In the genomic region with DNA sequence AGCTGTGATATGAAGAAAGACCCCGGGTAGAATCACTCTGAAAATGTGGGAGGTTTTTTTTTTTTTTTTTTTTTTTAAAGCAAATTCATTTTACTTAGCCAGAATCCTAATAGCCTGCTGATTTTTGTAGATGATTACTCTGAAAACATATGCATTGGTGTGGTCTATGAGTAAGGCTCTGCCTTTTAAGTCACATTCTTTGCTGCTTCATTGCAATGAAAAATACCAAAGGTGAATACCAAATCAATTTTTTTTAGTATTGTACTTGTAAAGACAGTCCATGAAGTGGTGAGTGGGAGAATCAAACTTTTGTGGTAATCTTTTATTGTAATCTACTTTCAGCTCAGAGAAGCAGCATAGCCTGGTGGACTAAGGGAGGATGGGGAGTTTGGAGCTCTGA, we compare ENCODE assay signal across 16 cellular contexts.
DNase-seq lines count a peak whose midpoint lies in the region; ATAC-seq and TF ChIP-seq lines count a peak whose summit lies in the region.
"Had no signal": no experiment of that assay in that cellular context is flagged by ENCODE, and none has a peak within 500 bp of the region (broad histone marks: within the 10 kb centered on the region; RNA-seq: fewer than 3 reads in every experiment).

No MANE protein-coding gene starts in this region.

- no peak overlapping the region for H3K4me2 ChIP-seq in Karpas-422 (ENCODE audit: low read depth, low read length, poor library complexity, severe bottlenecking)

- no peaks in the 10 kb centered on the region for H3K79me2 ChIP-seq in Karpas-422 (ENCODE audit: low read length)

- H3K9me2 ChIP-seq in Karpas-422 (replicated peaks; ENCODE audit: insufficient read depth, low read length): no peaks in the 10 kb centered on the region

- peaks cover 0 to 2% of the 10 kb centered on the region in 2 donors for H3K9me3 Mint-ChIP-seq in stimulated activated naive B cell treated with anti-CD40 and anti-IgM and Interleukin-4, amounts not matched to agents 10 μg/mL and 1 μg/mL and 100 μg/mL, for 72 hours

- H3K27me3 Mint-ChIP-seq in stimulated activated naive B cell treated with anti-CD40 and anti-IgM and Interleukin-4, amounts not matched to agents 10 μg/mL and 1 μg/mL and 100 μg/mL, for 72 hours: peaks cover 0 to 25% of the 10 kb centered on the region in 2 donors

- DNase-seq in HCEC 1CT (peak; percentile 32), Karpas-422 (peak; percentile 11), astrocyte of the spinal cord (ENCODE audit: low read depth, low spot score) (peak; percentile 65), kidney tubule cell (ENCODE audit: low spot score) (peak; percentile 6), NCI-H2196 (lab: John Stamatoyannopoulos, UW; ENCODE audit: unreplicated experiment) (no peak), left colon (no peak), KG1 (lab: John Stamatoyannopoulos, UW) (no peak)
- DNase-seq in stimulated activated naive B cell treated with anti-CD40 and anti-IgM and Interleukin-4, amounts not matched to agents 10 μg/mL and 1 μg/mL and 100 μg/mL, for 72 hours: no peak
- DNase-seq: ACHN, DMS153, MV-4-11, NCI-H1417, NCI-H187 treated with DMSO at 0.1 percent for 48 hours, NCI-H748 treated with DMSO at 0.1 percent for 48 hours, OCI-M1 had no signal

- no peak overlapping the region for H3K9ac ChIP-seq in Karpas-422 (ENCODE audit: low read length)

- H3K4me3 Mint-ChIP-seq in stimulated activated naive B cell treated with anti-CD40 and anti-IgM and Interleukin-4, amounts not matched to agents 10 μg/mL and 1 μg/mL and 100 μg/mL, for 72 hours: no peak overlapping the region

- no peaks in the 10 kb centered on the region for H3K27me3 ChIP-seq in Karpas-422 (ENCODE audit: low read length)

- H3K4me1 Mint-ChIP-seq in stimulated activated naive B cell treated with anti-CD40 and anti-IgM and Interleukin-4, amounts not matched to agents 10 μg/mL and 1 μg/mL and 100 μg/mL, for 72 hours: no peaks in the 10 kb centered on the region

- no peak for TF ChIP-seq CTCF in astrocyte of the spinal cord (IDR thresholded peaks at IDR 0.05; ENCODE audit: low read depth, low read length)

- no peak overlapping the region for H3K4me3 ChIP-seq in Karpas-422 (ENCODE audit: low read length)
- H3K4me3 ChIP-seq in astrocyte of the spinal cord (ENCODE audit: low read depth, low read length): no peak overlapping the region

- H3K36me3 Mint-ChIP-seq in stimulated activated naive B cell treated with anti-CD40 and anti-IgM and Interleukin-4, amounts not matched to agents 10 μg/mL and 1 μg/mL and 100 μg/mL, for 72 hours: no peaks in the 10 kb centered on the region

- H3K9me3 ChIP-seq in Karpas-422 (ENCODE audit: low read length): no peaks in the 10 kb centered on the region
- H3K9me3 ChIP-seq: Caco-2 had no signal

- H3K27ac ChIP-seq in Karpas-422 (ENCODE audit: low read length): no peak overlapping the region

- intact Hi-C loops in left colon (cut with DNase I, micrococcal nuclease): no loop called here

- in situ Hi-C loops in astrocyte of the spinal cord (cut with HindIII; ENCODE audit: low sequenced_read_pairs): no loop called here

- H2AFZ ChIP-seq in Karpas-422 (ENCODE audit: low read length): no peak overlapping the region

- no peak overlapping the region for H3K27ac Mint-ChIP-seq in stimulated activated naive B cell treated with anti-CD40 and anti-IgM and Interleukin-4, amounts not matched to agents 10 μg/mL and 1 μg/mL and 100 μg/mL, for 72 hours

- H4K20me1 ChIP-seq in Karpas-422 (ENCODE audit: insufficient read depth, low read depth, low read length): no peaks in the 10 kb centered on the region

- no peak for ATAC-seq in left colon
- ATAC-seq in stimulated activated naive B cell treated with anti-CD40 and anti-IgM and Interleukin-4, amounts not matched to agents 10 μg/mL and 1 μg/mL and 100 μg/mL, for 72 hours (replicated peaks): no peak

- no peaks in the 10 kb centered on the region for H3K36me3 ChIP-seq in Karpas-422 (ENCODE audit: insufficient read depth, low read length)

- H3K4me1 ChIP-seq in Karpas-422 (ENCODE audit: low read length): no peaks in the 10 kb centered on the region

Comparison
In these comparisons a context has a peak if more than half of its experiments do, and no peak if none do; other contexts are left out.
1. DNase-seq: peak in HCEC 1CT (single experiment), Karpas-422 (single experiment), astrocyte of the spinal cord (single experiment) and kidney tubule cell (single experiment); none in NCI-H2196 (single experiment), left colon (0 of 2), KG1 (single experiment) and stimulated activated naive B cell treated with anti-CD40 and anti-IgM and Interleukin-4, amounts not matched to agents 10 μg/mL and 1 μg/mL and 100 μg/mL, for 72 hours (single experiment).